ENCODE assay signal across 21 cellular contexts in genomic region chr5:14148483-14148882, GRCh38. TPM values are rescaled to one million over a fixed set of nuclear protein-coding genes. Genes with fewer than 3 reads are reported as not detected.
DNase-seq lines count a peak whose midpoint lies in the region; ATAC-seq and TF ChIP-seq lines count a peak whose summit lies in the region.
"Had no signal": no experiment of that assay in that cellular context is flagged by ENCODE, and none has a peak within 500 bp of the region (broad histone marks: within the 10 kb centered on the region; RNA-seq: fewer than 3 reads in every experiment).

No MANE protein-coding gene starts in this region.

- H3K9me3 ChIP-seq in breast epithelium (no peaks in the 10 kb centered on the region), mammary epithelial cell (replicated peaks; ENCODE audit: insufficient read depth, low read length) (no peaks in the 10 kb centered on the region), muscle layer of duodenum (ENCODE audit: control insufficient read depth in 1 of 2, low read length in 2 of 2) (no peaks in the 10 kb centered on the region)
- H3K9me3 ChIP-seq: body of pancreas, tibial artery had no signal

- no peak for ATAC-seq in HG02759 (IDR thresholded peaks at IDR 0.05; ENCODE audit: unreplicated experiment)
- ATAC-seq: body of pancreas; CD8-positive, alpha-beta T cell; left ventricle myocardium superior; natural killer cell had no signal

- intact Hi-C loops in MCF 10A (cut with micrococcal nuclease): no loop called here
- intact Hi-C loops in breast epithelium (cut with DNase I; ENCODE audit: low total_unique reads): no loop called here
- intact Hi-C loops in mammary epithelial cell (cut with micrococcal nuclease): no loop called here

- H3K27ac Mint-ChIP-seq in MCF 10A (ENCODE audit: low read depth, unreplicated experiment): peak overlapping the region; percentile 46
- H3K27ac Mint-ChIP-seq: CD8-positive, alpha-beta T cell; natural killer cell had no signal

- H3K4me1 Mint-ChIP-seq in MCF 10A (ENCODE audit: insufficient read depth, unreplicated experiment): peaks cover 43% of the 10 kb centered on the region

- POLR2A ChIA-PET in MCF 10A (lab: Yijun Ruan, JAX): interaction anchor here (1.6 to 10.4 kb wide), 5 partner anchors 8 to 120 kb away, joined by 8 to 128 read pairs (median 13); no protein-coding TSS in a partner anchor

- no peak overlapping the region for H3K9ac ChIP-seq in mammary epithelial cell (ENCODE audit: insufficient read depth, low read length)

- BruUV-seq in MCF 10A (replicated peaks; lab: Mats Ljungman, UMichigan) (no TSS peak), mammary epithelial cell (replicated peaks; lab: Mats Ljungman, UMichigan) (no TSS peak)

- DNase-seq in MCF 10A (ENCODE audit: unreplicated experiment) (no peak), breast epithelium (ENCODE audit: low spot score in 2 of 2) (no peak), mammary epithelial cell (no peak), GM13977 (ENCODE audit: low spot score) (no peak), DMS53 treated with DMSO at 0.1 percent for 48 hours (lab: John Stamatoyannopoulos, UW; ENCODE audit: unreplicated experiment) (no peak), hypothalamus (lab: John Stamatoyannopoulos, UW) (no peak)
- DNase-seq: activated CD8-positive, alpha-beta memory T cell treated with anti-CD3 and anti-CD28 coated beads, Interleukin-2, amount 50 U/mL, for 4 hours; activated naive CD4-positive, alpha-beta T cell treated with Interleukin-2 at 50 U/mL for 16 hours; body of pancreas; CD8-positive, alpha-beta T cell; HCEC 1CT; left ventricle myocardium superior; natural killer cell; NCI-H1092; NCI-H2171 treated with DMSO at 0.1 percent for 48 hours; stimulated activated CD4-positive, alpha-beta T cell treated with anti-CD3 and anti-CD28 coated beads, Interleukin-2, amount 100 ng/mL, for 48 hours; stimulated activated CD8-positive, alpha-beta memory T cell treated with anti-CD3 and anti-CD28 coated beads, Interleukin-4, amount 100 ng/mL, for 48 hours; T-helper 1 cell; tibial artery had no signal

- dilution Hi-C loops in mammary epithelial cell (cut with HindIII; ENCODE audit: low sequenced_read_pairs): loop anchor here (5.0 to 10.0 kb wide), 2 partner anchors 46 to 86 kb away; no protein-coding TSS in a partner anchor

- in situ Hi-C loops in mammary epithelial cell (cut with MboI; ENCODE audit: low sequenced_read_pairs in 2 of 2) (loop anchor here (10.0 kb wide), 2 partner anchors 116 to 164 kb away; no protein-coding TSS in a partner anchor), GM13977 (cut with MboI; ENCODE audit: low pct_unique_long_range_greater_than_20kb, low sequenced_read_pairs, unreplicated experiment) (no loop called here)

- no peaks in the 10 kb centered on the region for H3K27me3 Mint-ChIP-seq in MCF 10A (ENCODE audit: insufficient read depth, unreplicated experiment)

- TF ChIP-seq POLR2A in breast epithelium (IDR thresholded peaks at IDR 0.05): no peak

- H3K4me2 ChIP-seq in mammary epithelial cell (ENCODE audit: insufficient read depth, low read depth, low read length): peak overlapping the region; percentile 38

- no peaks in the 10 kb centered on the region for H3K9me3 Mint-ChIP-seq in MCF 10A (ENCODE audit: unreplicated experiment)
- H3K9me3 Mint-ChIP-seq: CD8-positive, alpha-beta T cell; natural killer cell had no signal

- H2AFZ ChIP-seq in mammary epithelial cell (ENCODE audit: low read depth, low read length): no peak overlapping the region

- 97% methylated on average over 5 of the region's 5 CpGs for WGBS in mammary epithelial cell (ENCODE audit: low coverage, missing lambda C conversion rate)

- TF ChIP-seq CTCF in MCF 10A (IDR thresholded peaks at IDR 0.05; ENCODE audit: unreplicated experiment) (no peak), breast epithelium (IDR thresholded peaks at IDR 0.05) (no peak), mammary epithelial cell (conservative IDR thresholded peaks at IDR 0.05 in 1 of 2, IDR thresholded peaks at IDR 0.05 in 1 of 2; ENCODE audit: extremely low read depth in 1 of 2, insufficient read depth in 1 of 2, low read depth in 1 of 2, low read length in 2 of 2) (no peak), GM13977 (IDR thresholded peaks at IDR 0.05; ENCODE audit: extremely low read depth, insufficient read depth, missing control alignments) (no peak)

- no peak overlapping the region for H3K4me3 Mint-ChIP-seq in MCF 10A (ENCODE audit: unreplicated experiment)
- H3K4me3 Mint-ChIP-seq: CD8-positive, alpha-beta T cell; natural killer cell had no signal

- H4K20me1 ChIP-seq in mammary epithelial cell (ENCODE audit: insufficient read depth, low read length): peaks cover 15% of the 10 kb centered on the region

- H3K79me2 ChIP-seq in mammary epithelial cell (ENCODE audit: insufficient read depth, low read length): peaks cover 98% of the 10 kb centered on the region

- H3K27me3 ChIP-seq in breast epithelium (no peaks in the 10 kb centered on the region), mammary epithelial cell (ENCODE audit: insufficient read depth, low read length) (no peaks in the 10 kb centered on the region), muscle layer of duodenum (ENCODE audit: low read depth, low read length) (no peaks in the 10 kb centered on the region)
- H3K27me3 ChIP-seq: body of pancreas, tibial artery had no signal

- H3K4me3 ChIP-seq in breast epithelium: no peak overlapping the region
- H3K4me3 ChIP-seq in mammary epithelial cell (replicated peaks in 1 of 3; ENCODE audit: insufficient read depth in 1 of 3, low read depth in 2 of 3, low read length in 3 of 3): no peak overlapping the region
- no peak overlapping the region for H3K4me3 ChIP-seq in muscle layer of duodenum (ENCODE audit: low read depth in 1 of 2, low read length in 2 of 2)
- H3K4me3 ChIP-seq: body of pancreas, tibial artery had no signal

- no peaks in the 10 kb centered on the region for H3K36me3 ChIP-seq in breast epithelium
- H3K36me3 ChIP-seq in mammary epithelial cell (ENCODE audit: insufficient read depth, low read length): no peaks in the 10 kb centered on the region
- peaks cover 0 to 7% of the 10 kb centered on the region in 2 donors for H3K36me3 ChIP-seq in muscle layer of duodenum (ENCODE audit: control insufficient read depth in 1 of 2, insufficient read depth in 2 of 2, low read length in 2 of 2)
- H3K36me3 ChIP-seq: tibial artery had no signal

- H3K27ac ChIP-seq in breast epithelium (no peak overlapping the region), mammary epithelial cell (ENCODE audit: insufficient read depth, low read depth, low read length) (no peak overlapping the region), muscle layer of duodenum (ENCODE audit: low read length) (peak overlapping the region; percentile 42)
- H3K27ac ChIP-seq: body of pancreas had no signal

- CTCF ChIA-PET in MCF 10A (lab: Yijun Ruan, JAX) (interaction anchor here (0.8 to 1.7 kb wide), 4 partner anchors 8 to 122 kb away, joined by 3 to 9 read pairs (median 4); no protein-coding TSS in a partner anchor), mammary epithelial cell (lab: Charles Lee; ENCODE audit: low non-redundant PET) (no interaction called here)

- peaks cover 4% of the 10 kb centered on the region for H3K36me3 Mint-ChIP-seq in MCF 10A (ENCODE audit: insufficient read depth, unreplicated experiment)
- H3K36me3 Mint-ChIP-seq: CD8-positive, alpha-beta T cell; natural killer cell had no signal

- H3K4me1 ChIP-seq in breast epithelium (peaks cover 10 to 26% of the 10 kb centered on the region in 2 donors), mammary epithelial cell (ENCODE audit: insufficient read depth, low read length) (peaks cover 55% of the 10 kb centered on the region), muscle layer of duodenum (ENCODE audit: control insufficient read depth in 1 of 2, insufficient read depth in 2 of 2, low read length in 2 of 2) (peaks cover 26 to 56% of the 10 kb centered on the region in 2 donors)

RNA-seq across cellular contexts. Expression of gene TRIO, which starts 5.3 kb away (rescaled TPM):
- total RNA-seq in MCF 10A (2022) (134 and 136 TPM in 2 replicates), breast epithelium (100 to 1,000 TPM; 191 to 209 (median 193) TPM), mammary epithelial cell (100 to 1,000 TPM; 160 to 219 TPM)
- 52.8 TPM for polyA plus RNA-seq in mammary epithelial cell
- 319 TPM for polyA minus RNA-seq in mammary epithelial cell
